In the genomic region with DNA sequence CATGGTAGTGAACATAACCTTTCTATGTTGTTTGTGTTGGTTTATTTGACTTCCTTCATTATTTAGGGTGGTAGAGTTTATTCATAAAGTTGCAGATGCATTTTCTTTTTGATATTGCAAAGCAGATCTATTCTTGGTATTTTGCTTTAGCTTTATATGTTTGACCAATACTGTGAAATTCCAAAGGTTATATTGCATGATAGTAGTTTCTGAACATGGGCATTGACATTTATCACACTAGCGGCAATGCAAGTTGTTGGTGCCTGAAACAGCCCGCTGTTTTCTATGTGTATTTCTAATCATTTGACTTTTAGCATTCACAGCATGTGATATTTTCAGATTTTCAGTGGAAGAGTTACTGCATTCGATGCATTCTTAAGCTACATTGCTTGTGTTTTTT, we compare ENCODE assay signal across 28 cellular contexts.
"Had no signal": no experiment of that assay in that cellular context is flagged by ENCODE, and none has a peak within 500 bp of the region (broad histone marks: within the 10 kb centered on the region; RNA-seq: fewer than 3 reads in every experiment).

No MANE protein-coding gene starts in this region.

- H3K27me3 ChIP-seq: colonic mucosa, esophagus squamous epithelium, gastrocnemius medialis, heart right ventricle had no signal

- H3K4me1 Mint-ChIP-seq: naive B cell; naive thymus-derived CD8-positive, alpha-beta T cell had no signal

- H3K9me3 Mint-ChIP-seq: dendritic cell treated with granulocyte-macrophage colony-stimulating factor and Interleukin-4, amounts not matched to agents 40 ng/mL and 50 ng/mL, for 4 days; endodermal cell; mesothelial cell of epicardium had no signal

- H3K9me3 ChIP-seq: colonic mucosa, esophagus squamous epithelium, gastrocnemius medialis, heart right ventricle, left ventricle myocardium inferior, lower lobe of right lung, mucosa of descending colon had no signal

- H3K27ac Mint-ChIP-seq: dendritic cell treated with granulocyte-macrophage colony-stimulating factor and Interleukin-4, amounts not matched to agents 40 ng/mL and 50 ng/mL, for 4 days; effector memory CD8-positive, alpha-beta T cell; endodermal cell; mesothelial cell of epicardium; naive B cell; naive thymus-derived CD8-positive, alpha-beta T cell had no signal

- H3K27me3 Mint-ChIP-seq: dendritic cell treated with granulocyte-macrophage colony-stimulating factor and Interleukin-4, amounts not matched to agents 40 ng/mL and 50 ng/mL, for 4 days; effector memory CD8-positive, alpha-beta T cell; naive B cell; naive thymus-derived CD8-positive, alpha-beta T cell had no signal

- DNase-seq: colonic mucosa; cortex of kidney; effector CD8-positive, alpha-beta T cell; effector memory CD8-positive, alpha-beta T cell; endodermal cell; erythroblast; esophagus squamous epithelium; foreskin fibroblast; foreskin melanocyte; gastrocnemius medialis; glutamatergic neuron; head of caudate nucleus; heart right ventricle; hippocampal formation; left cardiac atrium; left ventricle myocardium inferior; lower lobe of right lung; mesenchymal stem cell; mucosa of descending colon; naive B cell; naive thymus-derived CD8-positive, alpha-beta T cell had no signal

- H3K4me3 Mint-ChIP-seq: dendritic cell treated with granulocyte-macrophage colony-stimulating factor and Interleukin-4, amounts not matched to agents 40 ng/mL and 50 ng/mL, for 4 days; effector memory CD8-positive, alpha-beta T cell; endodermal cell; mesothelial cell of epicardium; naive B cell; naive thymus-derived CD8-positive, alpha-beta T cell had no signal

- H3K4me1 ChIP-seq: colonic mucosa, esophagus squamous epithelium, gastrocnemius medialis, heart right ventricle, left ventricle myocardium inferior, lower lobe of right lung had no signal

- FAIRE-seq: endometrium, islet of Langerhans, keratinocyte had no signal

- H3K4me3 ChIP-seq: colonic mucosa, esophagus squamous epithelium, gastrocnemius medialis, heart right ventricle, left ventricle myocardium inferior, lower lobe of right lung, mucosa of descending colon had no signal

- ATAC-seq: effector memory CD8-positive, alpha-beta T cell; esophagus mucosa; gastrocnemius medialis; heart right ventricle; left cardiac atrium; lower lobe of right lung; mucosa of descending colon; naive thymus-derived CD8-positive, alpha-beta T cell had no signal

- H3K36me3 Mint-ChIP-seq: naive B cell; naive thymus-derived CD8-positive, alpha-beta T cell had no signal

- H3K36me3 ChIP-seq: colonic mucosa, esophagus squamous epithelium, gastrocnemius medialis, heart right ventricle, left ventricle myocardium inferior, lower lobe of right lung had no signal

- H3K27ac ChIP-seq: colonic mucosa, epithelial cell of prostate, esophagus squamous epithelium, gastrocnemius medialis, heart right ventricle, left ventricle myocardium inferior, lower lobe of right lung had no signal
